8 cellular contexts compared by ENCODE assay signal in the genomic region with DNA sequence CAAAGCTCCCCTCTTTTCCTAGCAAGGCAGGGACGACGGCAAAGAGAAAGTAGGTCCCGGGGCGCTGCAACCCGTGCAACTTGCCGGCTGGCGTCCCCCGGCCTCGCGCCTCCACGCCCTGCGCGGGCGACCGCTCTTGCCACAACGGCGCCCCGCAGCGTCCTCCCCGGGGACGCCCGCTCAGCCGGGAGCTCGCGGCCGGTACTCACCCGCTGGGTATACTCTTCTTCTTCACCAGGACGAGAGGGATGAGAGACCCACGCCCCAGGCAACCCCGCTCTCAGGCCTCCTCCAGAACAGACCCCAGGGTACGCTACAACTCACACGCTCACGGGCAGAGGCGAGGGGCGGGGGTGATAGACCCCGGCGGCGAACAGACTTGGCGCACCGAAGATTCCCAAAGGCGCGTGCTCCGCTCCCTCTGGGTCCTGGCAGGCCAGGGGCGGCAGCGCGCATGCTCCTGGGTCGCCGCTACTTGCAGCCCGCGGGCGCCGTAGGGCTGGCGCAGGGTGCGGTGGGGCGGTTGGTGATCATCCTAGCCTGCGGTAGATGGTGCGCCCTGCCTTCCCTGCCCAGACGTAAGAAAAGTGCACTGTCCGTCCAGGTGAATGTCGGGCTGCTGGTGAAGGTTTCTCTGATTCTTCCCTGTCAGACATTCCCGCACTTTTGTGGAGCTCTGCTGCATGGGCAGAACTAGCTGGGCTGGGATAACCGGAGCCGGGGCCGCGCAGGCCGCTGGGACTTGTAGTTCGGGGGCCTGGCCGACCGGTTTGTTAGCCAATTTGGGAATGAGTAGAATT. TPM values are rescaled to one million over a fixed set of nuclear protein-coding genes. Genes with fewer than 3 reads are reported as not detected.
DNase-seq lines count a peak whose midpoint lies in the region; ATAC-seq, FAIRE-seq and TF ChIP-seq lines count a peak whose summit lies in the region.

Gene CC2D2B, plus strand, starts transcription at position 522 of the 800 bp plus-strand sequence. CDS start 3,349 bp downstream, outside the sequence.

- FAIRE-seq in kidney (lab: Jason Lieb, UNC) = no peak

- H3K9me3 ChIP-seq in AG04450 (ENCODE audit: control insufficient read depth, insufficient read depth, low read length) (no peaks in the 10 kb centered on the region), kidney (ENCODE audit: control insufficient read depth in 1 of 2, low read length in 2 of 2) (no peaks in the 10 kb centered on the region)

- TF ChIP-seq CTCF in AG04450 (IDR thresholded peaks at IDR 0.05; ENCODE audit: low read depth, low read length) (peak; percentile 22; the same call in 1 of the 2 replicates), kidney (IDR thresholded peaks at IDR 0.05; ENCODE audit: borderline replicate concordance, extremely low read depth, insufficient read depth) (no peak)

- CTCF ChIA-PET in AG04450 (lab: Charles Lee) = interaction anchor here (0.6 to 2.4 kb wide), 10 partner anchors 11 to 214 kb away, joined by 3 to 48 read pairs (median 4); partner anchors contain the start of gene TCTN3

- DNase-seq in AG04450 (ENCODE audit: low read depth, low spot score) (peak; percentile 46), NCI-H2171 treated with DMSO at 0.1 percent for 48 hours (lab: John Stamatoyannopoulos, UW) (peak; percentile 81), cerebellar cortex (ENCODE audit: low spot score) (peak; percentile 89), kidney (peak; percentile 93)
- peak; percentile 28 to 51 (median 40) for DNase-seq in activated CD4-positive, CD25-positive, alpha-beta regulatory T cell (lab: John Stamatoyannopoulos, UW)
- peak; percentile 36 to 73 (median 54) for DNase-seq in stimulated activated CD4-positive, alpha-beta T cell treated with anti-CD3 and anti-CD28 coated beads, Interleukin-12 subunit alpha, Interleukin-12 subunit beta, amount 100 ng/mL, for 48 hours (ENCODE audit: low read depth in 2 of 3, low spot score in 1 of 3)

- POLR2A ChIA-PET in AG04450 (lab: Yijun Ruan, JAX) = interaction anchor here (0.6 to 1.2 kb wide), 4 partner anchors 12 to 183 kb away, joined by 3 read pairs; no protein-coding TSS in a partner anchor

- peaks cover 3% of the 10 kb centered on the region for H3K27me3 ChIP-seq in AG04450 (ENCODE audit: control insufficient read depth, insufficient read depth, low read length)

- H3K9ac ChIP-seq in kidney (ENCODE audit: low read length in 2 of 2) = peak within 1 kb of the TSS; percentile 52 to 56

- ATAC-seq in GM18519 (IDR thresholded peaks at IDR 0.05; ENCODE audit: low FRiP score, unreplicated experiment) (peak; percentile 70), HG03039 (IDR thresholded peaks at IDR 0.05; ENCODE audit: unreplicated experiment) (peak; percentile 86)

- H3K4me1 ChIP-seq in kidney (ENCODE audit: control insufficient read depth in 1 of 2, insufficient read depth in 1 of 2, low read depth in 1 of 2, low read length in 2 of 2) = peaks cover 3 to 5% of the 10 kb centered on the region in 2 donors

- peaks cover 0 to 3% of the 10 kb centered on the region in 2 donors for H3K36me3 ChIP-seq in kidney (ENCODE audit: control insufficient read depth in 1 of 2, insufficient read depth in 2 of 2, low read length in 2 of 2)

- H3K27ac ChIP-seq in AG04450 (ENCODE audit: low read depth, low read length) (peak within 1 kb of the TSS; percentile 69), kidney (ENCODE audit: low read depth in 2 of 2, low read length in 2 of 2) (peak within 1 kb of the TSS; percentile 58 to 92)

- intact Hi-C loops in kidney (cut with DNase I) = no loop called here

- peak within 1 kb of the TSS; percentile 82 for H3K4me3 ChIP-seq in AG04450 (ENCODE audit: low read depth, low read length)
- H3K4me3 ChIP-seq in kidney (ENCODE audit: low read length in 2 of 2) = peak within 1 kb of the TSS; percentile 77 to 91

RNA-seq across cellular contexts. Expression of gene CC2D2B, which starts in this region (rescaled TPM):
- polyA plus RNA-seq in AG04450 (2011; rRNA removed) (not detected in 2 replicates), kidney (ENCODE audit: insufficient read depth, low read depth, low replicate concordance) (0.80 TPM)
- not detected in 2 replicates for polyA minus RNA-seq in AG04450 (2011; rRNA and poly(A)+ RNA removed)
- 2.5 TPM for total RNA-seq in kidney

Comparison
In these comparisons a context has a peak if more than half of its experiments do, and no peak if none do; other contexts are left out.
1. Peak in every context shown above with its lines: DNase-seq, ATAC-seq, H3K4me3 ChIP-seq and H3K27ac ChIP-seq.
2. Peak in DNase-seq, H3K4me3 ChIP-seq and H3K27ac ChIP-seq in AG04450; RNA of the gene not detected or under 1 TPM.
3. DNase-seq: peak in every context shown above with its lines; median percentile 93 in kidney; 89 in cerebellar cortex; 81 in NCI-H2171 treated with DMSO at 0.1 percent for 48 hours; 54 in stimulated activated CD4-positive, alpha-beta T cell treated with anti-CD3 and anti-CD28 coated beads, Interleukin-12 subunit alpha, Interleukin-12 subunit beta, amount 100 ng/mL, for 48 hours; 46 in AG04450; 40 in activated CD4-positive, CD25-positive, alpha-beta regulatory T cell.